In genomic region chr2:172430027-172430426, GRCh38 we compare ENCODE assay signal across 12 cellular contexts. TPM values are rescaled to one million over a fixed set of nuclear protein-coding genes. Genes with fewer than 3 reads are reported as not detected.
DNase-seq lines count a peak whose midpoint lies in the region; ATAC-seq and TF ChIP-seq lines count a peak whose summit lies in the region.
"Had no signal": no experiment of that assay in that cellular context is flagged by ENCODE, and none has a peak within 500 bp of the region (broad histone marks: within the 10 kb centered on the region; RNA-seq: fewer than 3 reads in every experiment).

No MANE protein-coding gene starts in this region.

- H3K36me3 ChIP-seq in gastroesophageal sphincter: no peaks in the 10 kb centered on the region
- H3K36me3 ChIP-seq: HAP-1 had no signal

- H2BK15ac ChIP-seq in H9 (ENCODE audit: low read depth, low read length): no peak overlapping the region

- no peak overlapping the region for H3K14ac ChIP-seq in H9 (ENCODE audit: insufficient read depth, low read length)

- no peak overlapping the region for H2AK5ac ChIP-seq in H9 (ENCODE audit: insufficient read length, low read length)

- H3K9ac ChIP-seq in H9 (ENCODE audit: extremely low read depth, insufficient read length, low read length): no peak overlapping the region

- H3T11ph ChIP-seq in H9 (ENCODE audit: low read length): no peak overlapping the region

- H4K8ac ChIP-seq in H9 (replicated peaks; ENCODE audit: insufficient read length, low read depth, low read length): no peak overlapping the region

- no peak overlapping the region for H2BK12ac ChIP-seq in H9 (ENCODE audit: insufficient read length, low read depth, low read length)

- H3K27ac ChIP-seq in H9 (ENCODE audit: insufficient read length, low read depth, low read length) (no peak overlapping the region), gastroesophageal sphincter (peak overlapping the region in 3 of 4 donors; percentile 18 to 83 (median 79)), skin epidermis (peak overlapping the region in 14 of 21 experiments; percentile 20 to 93 (median 86))

- no peak overlapping the region for H3K4ac ChIP-seq in H9 (ENCODE audit: low read depth, low read length)

- H3K36me3 Mint-ChIP-seq in H9 (ENCODE audit: insufficient read depth in 1 of 3, low read depth in 3 of 3) (peaks cover 0 to 6% (median 3%) of the 10 kb centered on the region in 3 experiments; a peak in 4 of 7 replicates), WTC11 (no peaks in the 10 kb centered on the region), endothelial cell (ENCODE audit: low read depth, unreplicated experiment) (no peaks in the 10 kb centered on the region)

- peaks cover 74 to 80% of the 10 kb centered on the region in 2 experiments for H3K4me1 Mint-ChIP-seq in H9
- H3K4me1 Mint-ChIP-seq in WTC11: peaks cover 18% of the 10 kb centered on the region
- peaks cover 24% of the 10 kb centered on the region for H3K4me1 Mint-ChIP-seq in endothelial cell (ENCODE audit: unreplicated experiment)

- TF ChIP-seq POLR2A in gastroesophageal sphincter (IDR thresholded peaks at IDR 0.05): no peak

- H2BK20ac ChIP-seq in H9 (ENCODE audit: low read depth, low read length, poor library complexity, severe bottlenecking): no peak overlapping the region

- DNase-seq in H9 (no peak), WTC11 (ENCODE audit: low spot score) (no peak), endothelial cell (ENCODE audit: low spot score) (no peak)
- DNase-seq: cerebellar nuclear complex; hippocampal formation; stimulated activated CD4-positive, alpha-beta T cell treated with anti-CD3 and anti-CD28 coated beads, Interleukin-4, amount 100 ng/mL, for 1 hour had no signal

- peak overlapping the region; percentile 73 to 91; a peak in 4 of 5 replicates for H3K4me3 Mint-ChIP-seq in H9
- peak overlapping the region; percentile 91 for H3K4me3 Mint-ChIP-seq in WTC11
- no peak overlapping the region for H3K4me3 Mint-ChIP-seq in endothelial cell (ENCODE audit: unreplicated experiment)

- H3K9me3 Mint-ChIP-seq in H9 (no peaks in the 10 kb centered on the region), WTC11 (no peaks in the 10 kb centered on the region), endothelial cell (ENCODE audit: unreplicated experiment) (no peaks in the 10 kb centered on the region)

- no peaks in the 10 kb centered on the region for H4K20me1 ChIP-seq in H9 (ENCODE audit: control insufficient read depth, insufficient read depth, insufficient read length)

- TF ChIP-seq CTCF in H9 (conservative IDR thresholded peaks at IDR 0.05) (no peak), WTC11 (IDR thresholded peaks at IDR 0.05) (no peak), gastroesophageal sphincter (IDR thresholded peaks at IDR 0.05) (no peak), endothelial cell (IDR thresholded peaks at IDR 0.05; ENCODE audit: unreplicated experiment) (no peak)

- H3K4me3 ChIP-seq in gastroesophageal sphincter (peak overlapping the region in 1 of 2 donors; percentile 76), skin epidermis (peak overlapping the region; percentile 59 to 76 (median 70))

- CTCF ChIA-PET in WTC11 (lab: Charles Lee): interaction anchor here (0.8 to 6.1 kb wide), 8 partner anchors 11 to 257 kb away, joined by 3 to 88 read pairs (median 4); no protein-coding TSS in a partner anchor

- ATAC-seq in WTC11: no peak
- no peak for ATAC-seq in gastroesophageal sphincter
- ATAC-seq in GM21360 (IDR thresholded peaks at IDR 0.05; ENCODE audit: unreplicated experiment): no peak
- ATAC-seq in HG03139 (IDR thresholded peaks at IDR 0.05; ENCODE audit: unreplicated experiment): no peak
- no peak for ATAC-seq in HG03097 (IDR thresholded peaks at IDR 0.05; ENCODE audit: low FRiP score, unreplicated experiment)

- no peak overlapping the region for H2BK5ac ChIP-seq in H9 (ENCODE audit: insufficient read length, low read length)

- H3K27ac Mint-ChIP-seq in H9 (no peak overlapping the region), WTC11 (no peak overlapping the region), endothelial cell (ENCODE audit: unreplicated experiment) (no peak overlapping the region)

- POLR2A ChIA-PET in WTC11 (lab: Charles Lee): interaction anchor here (0.9 to 2.3 kb wide), 2 partner anchors 32 to 33 kb away, joined by 3 to 9 read pairs; no protein-coding TSS in a partner anchor

- H2BK120ac ChIP-seq in H9 (ENCODE audit: low read depth, low read length, poor library complexity, severe bottlenecking): no peak overlapping the region

- no peak overlapping the region for H4K5ac ChIP-seq in H9 (ENCODE audit: insufficient read length, low read depth, low read length)

- H4K91ac ChIP-seq in H9 (ENCODE audit: insufficient read length, low read depth, low read length): no peak overlapping the region

- H3K18ac ChIP-seq in H9 (ENCODE audit: insufficient read length, low read depth, low read length): no peak overlapping the region

- no CpG with 5 or more reads among the region's 1 CpG for WGBS in H9 (ENCODE audit: extremely low coverage, insufficient read length, low lambda C conversion rate)
- 43 to 77% methylated on average over 1 of the region's 1 CpG for WGBS in gastroesophageal sphincter (ENCODE audit: low coverage in 1 of 2), 2 donors

- no peak overlapping the region for H2AFZ ChIP-seq in H9 (ENCODE audit: low read length)

- no peak for TF ChIP-seq EP300 in gastroesophageal sphincter (IDR thresholded peaks at IDR 0.05)

- H3K4me1 ChIP-seq in H9 (ENCODE audit: insufficient read depth, low read length) (peaks cover 25% of the 10 kb centered on the region; the same call in 1 of the 2 replicates), gastroesophageal sphincter (peaks cover 0 to 22% (median 3%) of the 10 kb centered on the region in 3 donors)

- H3K4me2 ChIP-seq in H9 (ENCODE audit: insufficient read depth, insufficient read length, low read length): peak overlapping the region; percentile 81

- peaks cover 7% of the 10 kb centered on the region for H3K79me1 ChIP-seq in H9 (ENCODE audit: insufficient read depth, low read depth, low read length, poor library complexity, severe bottlenecking)

- H3K27me3 Mint-ChIP-seq in H9 (ENCODE audit: low read depth) (peaks cover 4% of the 10 kb centered on the region; the same call in 1 of the 2 replicates), WTC11 (ENCODE audit: low read depth) (peaks cover 13% of the 10 kb centered on the region), endothelial cell (ENCODE audit: unreplicated experiment) (peaks cover 3% of the 10 kb centered on the region)

- H3K23me2 ChIP-seq in H9 (ENCODE audit: insufficient read length, low read depth, low read length, poor library complexity, severe bottlenecking): peaks cover 13% of the 10 kb centered on the region

- peaks cover 25% of the 10 kb centered on the region; the same call in 1 of the 2 replicates for H3K79me2 ChIP-seq in H9 (ENCODE audit: insufficient read depth, low read length)

- no peaks in the 10 kb centered on the region; the same call in 1 of the 2 replicates for H3K27me3 ChIP-seq in H9 (ENCODE audit: insufficient read depth, low read length)
- H3K27me3 ChIP-seq in gastroesophageal sphincter: peaks cover 46% of the 10 kb centered on the region

- H3K23ac ChIP-seq in H9 (ENCODE audit: insufficient read length, low read depth, low read length): no peak overlapping the region

- no peak overlapping the region for H3K56ac ChIP-seq in H9 (ENCODE audit: insufficient read length, low read depth, low read length)

- H3K9me3 ChIP-seq in H9 (ENCODE audit: control insufficient read depth, low read depth, low read length) (no peaks in the 10 kb centered on the region), gastroesophageal sphincter (no peaks in the 10 kb centered on the region)
- H3K9me3 ChIP-seq: HAP-1 had no signal

TF ChIP-seq in WTC11, 78 proteins besides CTCF, POLR2A, EP300 and RAD21 (continues in another document):
- TF ChIP-seq E2F1 (CRISPR knock-in tag; IDR thresholded peaks at IDR 0.05) (no peak), CDX4 (CRISPR knock-in tag; IDR thresholded peaks at IDR 0.05; ENCODE audit: borderline replicate concordance) (no peak), ZNF425 (CRISPR knock-in tag; conservative IDR thresholded peaks at IDR 0.05) (no peak), FOXK1 (CRISPR knock-in tag; IDR thresholded peaks at IDR 0.05) (no peak), MYBL2 (CRISPR knock-in tag; IDR thresholded peaks at IDR 0.05) (no peak), CREB1 (CRISPR knock-in tag; IDR thresholded peaks at IDR 0.05) (no peak), ZNF416 (CRISPR knock-in tag; IDR thresholded peaks at IDR 0.05) (no peak)

RNA-seq across cellular contexts. Expression of gene ITGA6, which starts 2.6 kb away (rescaled TPM):
- total RNA-seq in H9 (2021) (78.3 and 78.9 TPM in 2 replicates), WTC11 (2021) (78.8 to 83.6 TPM (median 82.4 TPM) in 3 replicates), gastroesophageal sphincter (10 to 100 TPM; 32.5 to 62.2 (median 48.7) TPM), endothelial cell (ENCODE audit: unreplicated experiment) (34.0 TPM)
